9 cellular contexts compared by ENCODE assay signal in genomic region chr2:134668821-134669220, GRCh38. TPM values are rescaled to one million over a fixed set of nuclear protein-coding genes. Genes with fewer than 3 reads are reported as not detected.
A peak's percentile ranks its signal among the peaks of the same experiment; 100 is the strongest.
DNase-seq lines count a peak whose midpoint lies in the region; ATAC-seq and TF ChIP-seq lines count a peak whose summit lies in the region.
"Had no signal": no experiment of that assay in that cellular context is flagged by ENCODE, and none has a peak within 500 bp of the region (broad histone marks: within the 10 kb centered on the region; RNA-seq: fewer than 3 reads in every experiment).

No MANE protein-coding gene starts in this region.

- intact Hi-C loops in activated naive CD4-positive, alpha-beta T cell treated with anti-CD3 and anti-CD28 coated beads for 36 hours (cut with micrococcal nuclease), result loop anchor here (1.0 to 5.0 kb wide), 6 partner anchors 14 to 1693 kb away; partner anchors contain the start of genes CCNT2, MGAT5 and RAB3GAP1

- no peak overlapping the region for H3K4me3 Mint-ChIP-seq in activated naive CD4-positive, alpha-beta T cell treated with anti-CD3 and anti-CD28 coated beads for 36 hours

- DNase-seq in GM13976 (ENCODE audit: low spot score), result peak; percentile 48
- peak; percentile 83 for DNase-seq in T follicular helper cell (ENCODE audit: low read depth)
- DNase-seq in activated naive CD4-positive, alpha-beta T cell treated with anti-CD3 and anti-CD28 coated beads for 36 hours, result peak; percentile 95
- peak; percentile 39 for DNase-seq in stimulated activated CD4-positive, alpha-beta T cell treated with anti-CD3 and anti-CD28 coated beads, Interleukin-2, amount 100 ng/mL, for 4 hours (ENCODE audit: low read depth)
- no peak for DNase-seq in HT-29 (ENCODE audit: low spot score)
- DNase-seq: caudate nucleus had no signal

- peaks cover 29% of the 10 kb centered on the region for H3K27me3 Mint-ChIP-seq in activated naive CD4-positive, alpha-beta T cell treated with anti-CD3 and anti-CD28 coated beads for 36 hours (ENCODE audit: low read depth)

- no peak for ATAC-seq in HG02840 (IDR thresholded peaks at IDR 0.05; ENCODE audit: low FRiP score, unreplicated experiment)
- no peak for ATAC-seq in GM18907 (IDR thresholded peaks at IDR 0.05; ENCODE audit: unreplicated experiment)
- ATAC-seq in GM21737 (IDR thresholded peaks at IDR 0.05; ENCODE audit: unreplicated experiment), result no peak

- no peaks in the 10 kb centered on the region for H3K36me3 Mint-ChIP-seq in activated naive CD4-positive, alpha-beta T cell treated with anti-CD3 and anti-CD28 coated beads for 36 hours (ENCODE audit: low read depth)

- no peaks in the 10 kb centered on the region for H3K9me3 Mint-ChIP-seq in activated naive CD4-positive, alpha-beta T cell treated with anti-CD3 and anti-CD28 coated beads for 36 hours

- peaks cover 63% of the 10 kb centered on the region for H3K4me1 Mint-ChIP-seq in activated naive CD4-positive, alpha-beta T cell treated with anti-CD3 and anti-CD28 coated beads for 36 hours (ENCODE audit: low read depth)

- H3K27ac Mint-ChIP-seq in activated naive CD4-positive, alpha-beta T cell treated with anti-CD3 and anti-CD28 coated beads for 36 hours, result no peak overlapping the region

- in situ Hi-C loops in GM13976 (cut with MboI; ENCODE audit: low sequenced_read_pairs, unreplicated experiment), result no loop called here

- CTCF ChIA-PET in activated naive CD4-positive, alpha-beta T cell treated with anti-CD3 and anti-CD28 coated beads for 36 hours (lab: Charles Lee), result interaction anchor here (0.9 to 1.5 kb wide), 3 partner anchors 9 to 550 kb away, joined by 3 to 6 read pairs (median 3); no protein-coding TSS in a partner anchor

- TF ChIP-seq CTCF in GM13976 (IDR thresholded peaks at IDR 0.05; ENCODE audit: borderline replicate concordance, control extremely low read depth, extremely low read depth, insufficient read depth, missing control alignments), result no peak

RNA-seq across cellular contexts. Expression of gene TMEM163, which starts 50.0 kb away (rescaled TPM):
- total RNA-seq in activated naive CD4-positive, alpha-beta T cell treated with anti-CD3 and anti-CD28 coated beads for 36 hours, result not detected
- total RNA-seq in HT-29 (2014; rRNA removed; shearing (Covaris generic)), result not detected in 2 replicates
